32 cellular contexts compared by ENCODE assay signal in genomic region chr19:5386841-5387240, GRCh38. TPM values are rescaled to one million over a fixed set of nuclear protein-coding genes. Genes with fewer than 3 reads are reported as not detected.
DNase-seq lines count a peak whose midpoint lies in the region; ATAC-seq, FAIRE-seq and TF ChIP-seq lines count a peak whose summit lies in the region.
"Had no signal": no experiment of that assay in that cellular context is flagged by ENCODE, and none has a peak within 500 bp of the region (broad histone marks: within the 10 kb centered on the region; RNA-seq: fewer than 3 reads in every experiment).

No MANE protein-coding gene starts in this region.

- in situ Hi-C loops in HepG2 (cut with HindIII; ENCODE audit: extremely low pct_ligation_motif_present, low pct_unique_long_range_greater_than_20kb) = no loop called here
- in situ Hi-C loops in K562 (cut with MboI) = no loop called here

- H3K27ac ChIP-seq in HepG2 (ENCODE audit: extremely low read length, insufficient read depth, low read length) = no peak overlapping the region
- no peak overlapping the region for H3K27ac ChIP-seq in right lobe of liver
- no peak overlapping the region for H3K27ac ChIP-seq in K562 (ENCODE audit: extremely low read depth, low read depth, low read length)
- H3K27ac ChIP-seq: 22Rv1; A549; BLaER1; BLaER1 treated with 17β-estradiol and CSF1 and Interleukin-3, amounts not matched to agents 10 nM and 100 nM; C4-2B had no signal

- H3K9me1 ChIP-seq in K562 (ENCODE audit: control insufficient read depth, insufficient read depth, low read length) = no peaks in the 10 kb centered on the region

- H3K4me2 ChIP-seq in HepG2 (ENCODE audit: low read depth, low read length) = no peak overlapping the region
- H3K4me2 ChIP-seq in K562 (ENCODE audit: insufficient read depth, low read length) = no peak overlapping the region
- H3K4me2 ChIP-seq: A549; BLaER1; BLaER1 treated with 17β-estradiol and CSF1 and Interleukin-3, amounts not matched to agents 10 nM and 100 nM had no signal

- no peak for DNase-seq in HepG2 (ENCODE audit: low spot score)
- no peak for DNase-seq in right lobe of liver
- DNase-seq in K562 (ENCODE audit: extremely low read depth in 1 of 4, low spot score in 3 of 4) = no peak
- no peak for DNase-seq in stimulated activated naive CD4-positive, alpha-beta T cell treated with Interleukin-2 at 50 U/mL for 16 hours (lab: John Stamatoyannopoulos, UW)
- DNase-seq: 8988T; ACHN; AML-193; BE2C; C1 segment of cervical spinal cord; Caco-2; Calu3; CD4-positive, alpha-beta memory T cell; CD4-positive, alpha-beta T cell; CD4-positive, CD25-positive, alpha-beta regulatory T cell; CD8-positive, alpha-beta memory T cell; CD8-positive, alpha-beta T cell; COR-L47; DMS 273 treated with DMSO at 0.1 percent for 48 hours; DMS153; DMS53; DMS79; DMS79 treated with DMSO at 0.1 percent for 48 hours; DND-41; EL had no signal

- H3K27me3 ChIP-seq in HepG2 (ENCODE audit: control insufficient read depth in 1 of 2, insufficient read depth in 2 of 2, low read length in 2 of 2) (no peaks in the 10 kb centered on the region; a peak in 1 of 5 replicates), right lobe of liver (no peaks in the 10 kb centered on the region), K562 (ENCODE audit: control insufficient read depth in 2 of 2, insufficient read depth in 2 of 2, low read length in 2 of 2) (peaks cover 4 to 7% of the 10 kb centered on the region in 2 experiments; a peak in 1 of 5 replicates)
- H3K27me3 ChIP-seq: BE2C; BLaER1; BLaER1 treated with 17β-estradiol and CSF1 and Interleukin-3, amounts not matched to agents 10 nM and 100 nM had no signal

- TF ChIP-seq POLR2A in HepG2 (IDR thresholded peaks at IDR 0.05; ENCODE audit: insufficient read depth in 1 of 2, low read depth in 2 of 2, low read length in 2 of 2) = no peak
- TF ChIP-seq POLR2A in right lobe of liver (IDR thresholded peaks at IDR 0.05) = no peak
- TF ChIP-seq POLR2A in K562 (conservative IDR thresholded peaks at IDR 0.05) = no peak

- H3K9me3 ChIP-seq in HepG2 (ENCODE audit: low read length) (peaks cover 9% of the 10 kb centered on the region), right lobe of liver (no peaks in the 10 kb centered on the region), K562 (replicated peaks; ENCODE audit: control insufficient read depth, insufficient read depth, low read depth, low read length) (peaks cover 2% of the 10 kb centered on the region; the same call in 1 of the 2 replicates)

- H3K4me3 ChIP-seq in HepG2 (replicated peaks in 1 of 3; ENCODE audit: insufficient read depth in 1 of 3, low read depth in 2 of 3, low read length in 3 of 3) = no peak overlapping the region
- no peak overlapping the region for H3K4me3 ChIP-seq in right lobe of liver
- no peak overlapping the region for H3K4me3 ChIP-seq in K562
- H3K4me3 ChIP-seq: A549; BLaER1; BLaER1 treated with 17β-estradiol and CSF1 and Interleukin-3, amounts not matched to agents 10 nM and 100 nM had no signal

- H3K9ac ChIP-seq in HepG2 (ENCODE audit: insufficient read depth, low read depth, low read length) (no peak overlapping the region), K562 (ENCODE audit: insufficient read depth in 1 of 2, low read depth in 2 of 2, low read length in 2 of 2) (no peak overlapping the region)
- H3K9ac ChIP-seq: BLaER1; BLaER1 treated with 17β-estradiol and CSF1 and Interleukin-3, amounts not matched to agents 10 nM and 100 nM had no signal

- TF ChIP-seq EP300 in HepG2 (IDR thresholded peaks at IDR 0.05; ENCODE audit: low read depth in 2 of 2, low read length in 2 of 2) (no peak), HepG2 (CRISPR knock-in tag; IDR thresholded peaks at IDR 0.05; ENCODE audit: borderline replicate concordance) (no peak), K562 (IDR thresholded peaks at IDR 0.05; ENCODE audit: low read length) (no peak)

- FAIRE-seq in HepG2 (lab: Jason Lieb, UNC) = no peak
- FAIRE-seq in K562 (lab: Jason Lieb, UNC) = no peak
- FAIRE-seq: A204.1, A549, D721Med had no signal

- POLR2A ChIA-PET in HepG2 (lab: Yijun Ruan, JAX) = no interaction called here
- POLR2A ChIA-PET in K562 (lab: Yijun Ruan, JAX) = no interaction called here

- no peak for TF ChIP-seq RAD21 in HepG2 (CRISPR knock-in tag; IDR thresholded peaks at IDR 0.05)
- no peak for TF ChIP-seq RAD21 in K562 (CRISPR knock-in tag; conservative IDR thresholded peaks at IDR 0.05 in 1 of 2, IDR thresholded peaks at IDR 0.05 in 1 of 2)

- H3K4me1 ChIP-seq in HepG2 (ENCODE audit: insufficient read depth, low read length) = no peaks in the 10 kb centered on the region
- H3K4me1 ChIP-seq in right lobe of liver = no peaks in the 10 kb centered on the region
- H3K4me1 ChIP-seq in K562 (replicated peaks in 1 of 2; ENCODE audit: control insufficient read depth in 2 of 2, insufficient read depth in 2 of 2, low read length in 2 of 2) = no peaks in the 10 kb centered on the region; a peak in 1 of 5 replicates
- H3K4me1 ChIP-seq: A549, BE2C, BLaER1, Caco-2 had no signal

- 65% methylated on average over 16 of the region's 16 CpGs for WGBS in HepG2 (ENCODE audit: low lambda C conversion rate)
- 71% methylated on average over 8 of the region's 16 CpGs for WGBS in right lobe of liver (ENCODE audit: insufficient coverage, low coverage, low lambda C conversion rate, missing lambda C conversion rate)
- 6% methylated on average over 16 of the region's 16 CpGs for WGBS in K562 (ENCODE audit: insufficient coverage, low coverage, missing lambda C conversion rate)

- no peaks in the 10 kb centered on the region for H4K20me1 ChIP-seq in HepG2 (ENCODE audit: insufficient read depth, low read length)
- H4K20me1 ChIP-seq in K562 (replicated peaks; ENCODE audit: control insufficient read depth, insufficient read depth, low read length) = no peaks in the 10 kb centered on the region
- H4K20me1 ChIP-seq: BLaER1; BLaER1 treated with 17β-estradiol and CSF1 and Interleukin-3, amounts not matched to agents 10 nM and 100 nM had no signal

- ATAC-seq in HepG2 = no peak
- no peak for ATAC-seq in right lobe of liver
- no peak for ATAC-seq in K562
- ATAC-seq: A549; CD8-positive, alpha-beta T cell had no signal

- BruUV-seq in HepG2 (replicated peaks; lab: Mats Ljungman, UMichigan) (no TSS peak), K562 (replicated peaks; lab: Mats Ljungman, UMichigan) (no TSS peak)

- no peaks in the 10 kb centered on the region for H3K79me2 ChIP-seq in HepG2 (ENCODE audit: insufficient read depth, low read length)
- H3K79me2 ChIP-seq in K562 (ENCODE audit: control insufficient read depth, insufficient read depth, low read length) = no peaks in the 10 kb centered on the region

- H3K36me3 ChIP-seq in HepG2 (replicated peaks in 1 of 2; ENCODE audit: control insufficient read depth in 1 of 2, insufficient read depth in 2 of 2, low read length in 2 of 2) (no peaks in the 10 kb centered on the region), right lobe of liver (no peaks in the 10 kb centered on the region), K562 (ENCODE audit: control insufficient read depth, insufficient read depth, low read length) (no peaks in the 10 kb centered on the region)
- H3K36me3 ChIP-seq: BE2C; BLaER1; BLaER1 treated with 17β-estradiol and CSF1 and Interleukin-3, amounts not matched to agents 10 nM and 100 nM had no signal

- intact Hi-C loops in HepG2 (cut with micrococcal nuclease; ENCODE audit: unreplicated experiment) = no loop called here
- intact Hi-C loops in right lobe of liver (cut with DNase I) = no loop called here
- intact Hi-C loops in K562 (cut with micrococcal nuclease) = no loop called here

- CTCF ChIA-PET in HepG2 (lab: Yijun Ruan, JAX; ENCODE audit: low intra/inter-chr PET ratio, low total read pairs) = no interaction called here
- CTCF ChIA-PET in K562 (lab: Yijun Ruan, JAX; ENCODE audit: low intra/inter-chr PET ratio) = interaction anchor here (0.6 kb wide), 1 partner anchor 631 kb away, joined by 3 read pairs; no protein-coding TSS in a partner anchor

- TF ChIP-seq CTCF in HepG2 (CRISPR knock-in tag; IDR thresholded peaks at IDR 0.05) (no peak), right lobe of liver (IDR thresholded peaks at IDR 0.05) (no peak), K562 (IDR thresholded peaks at IDR 0.05 in 2 of 3, conservative IDR thresholded peaks at IDR 0.05 in 1 of 3; ENCODE audit: insufficient read depth in 2 of 3, low read depth in 1 of 3, low read length in 3 of 3) (no peak)

- H2AFZ ChIP-seq in HepG2 (ENCODE audit: low read length) (no peak overlapping the region), K562 (ENCODE audit: low read depth, low read length) (no peak overlapping the region)

RNA-seq across cellular contexts. Expression of gene PTPRS, which starts 46.2 kb away (rescaled TPM):
- 21.3 and 32.7 TPM in 2 replicates for total RNA-seq in HepG2 (2016; rRNA removed; fragmentation: Illumina TruSeq; extraction: Trizol)
- total RNA-seq in HepG2 (2016; cell fraction: cytosol; rRNA removed; fragmentation: Illumina TruSeq; extraction: Trizol; ENCODE audit: low read depth) = 8.8 and 10.2 TPM in 2 replicates
- 17.7 and 32.1 TPM in 2 replicates for total RNA-seq in HepG2 (2016; cell fraction: insoluble cytoplasmic fraction; rRNA removed; fragmentation: Illumina TruSeq; extraction: Trizol)
- total RNA-seq in HepG2 (2016; cell fraction: membrane; rRNA removed; fragmentation: Illumina TruSeq; extraction: Trizol) = 21.8 and 23.0 TPM in 2 replicates
- total RNA-seq in HepG2 (2016; cell fraction: nucleus; rRNA removed; fragmentation: Illumina TruSeq; extraction: Trizol) = 57.4 and 62.6 TPM in 2 replicates
- 43.9 and 63.5 TPM in 2 replicates for polyA plus RNA-seq in HepG2 (2011; rRNA removed)
- polyA plus RNA-seq in HepG2 (2011; cell fraction: cytosol; rRNA removed) = 36.8 and 40.6 TPM in 2 replicates
- polyA plus RNA-seq in HepG2 (2011; cell fraction: nucleus; rRNA removed) = 194 and 221 TPM in 2 replicates
- 24.6 and 49.4 TPM in 2 replicates for polyA plus RNA-seq in HepG2 (2012)
- polyA plus RNA-seq in HepG2 (2016; cell fraction: cytosol; fragmentation: Illumina TruSeq; extraction: Trizol; ENCODE audit: low read depth) = 4.6 and 4.7 TPM in 2 replicates
- 8.4 and 10.5 TPM in 2 replicates for polyA plus RNA-seq in HepG2 (2016; cell fraction: insoluble cytoplasmic fraction; fragmentation: Illumina TruSeq; extraction: Trizol; ENCODE audit: low read depth)
- polyA plus RNA-seq in HepG2 (2016; cell fraction: membrane; fragmentation: Illumina TruSeq; extraction: Trizol; ENCODE audit: low read depth) = 5.1 and 5.2 TPM in 2 replicates
- 68.7 and 77.5 TPM in 2 replicates for polyA plus RNA-seq in HepG2 (2016; cell fraction: nucleus; fragmentation: Illumina TruSeq; extraction: Trizol; ENCODE audit: insufficient read depth, low read depth)
- 65.7 and 175 TPM in 2 replicates for polyA minus RNA-seq in HepG2 (2011; rRNA and poly(A)+ RNA removed; ENCODE audit: low replicate concordance)
- polyA minus RNA-seq in HepG2 (2011; cell fraction: cytosol; rRNA and poly(A)+ RNA removed) = 79.6 and 103 TPM in 2 replicates
- polyA minus RNA-seq in HepG2 (2011; cell fraction: nucleus; rRNA and poly(A)+ RNA removed) = 55.6 and 71.9 TPM in 2 replicates
- total RNA-seq in right lobe of liver = 10 to 100 TPM in 5 of 6 experiments, 1 to 10 TPM in 1; 6.1 to 39.9 (median 22.1) TPM
- 79.8 and 180 TPM in 2 replicates for total RNA-seq in K562 (2011; cell fraction: chromatin; rRNA removed; ENCODE audit: low replicate concordance)
- 97.4 and 130 TPM in 2 replicates for total RNA-seq in K562 (2011; cell fraction: nucleolus; rRNA removed)
- total RNA-seq in K562 (2011; cell fraction: nucleoplasm; rRNA removed) = 85.8 and 89.2 TPM in 2 replicates
- 26.4 and 28.0 TPM in 2 replicates for total RNA-seq in K562 (2014; rRNA removed)
- 6.1 and 6.7 TPM in 2 replicates for total RNA-seq in K562 (2014; rRNA removed; fragmentation: Illumina TruSeq; extraction: Trizol)
- 14.1 and 15.1 TPM in 2 replicates for total RNA-seq in K562 (2015; rRNA removed; fragmentation: Illumina TruSeq; extraction: Trizol)
- total RNA-seq in K562 (2021) = 45.2 and 49.4 TPM in 2 replicates
- 14.9 and 17.4 TPM in 2 replicates for polyA plus RNA-seq in K562 (2011; rRNA removed)
- 14.3 and 32.7 TPM in 2 replicates for polyA plus RNA-seq in K562 (2011; cell fraction: cytosol; rRNA removed)
- 54.1 and 106 TPM in 2 replicates for polyA plus RNA-seq in K562 (2011; cell fraction: nucleus; rRNA removed)
- 23.1 and 29.5 TPM in 2 replicates for polyA plus RNA-seq in K562 (2012)
- polyA plus RNA-seq in K562 (2014; fragmentation: Illumina TruSeq; extraction: Trizol) = 8.3 and 10.7 TPM in 2 replicates
- polyA plus RNA-seq in K562 (2014; fragmentation: Nextera tagmentation; extraction: Ambion mirVana) = 1 to 10 TPM; 1.1 to 1.2 TPM
- 26.9 and 27.4 TPM in 2 replicates for polyA plus RNA-seq in K562 (2014; rRNA removed)
- 11.5 and 28.9 TPM in 2 replicates for polyA minus RNA-seq in K562 (2011; rRNA and poly(A)+ RNA removed)
- polyA minus RNA-seq in K562 (2011; cell fraction: cytosol; rRNA and poly(A)+ RNA removed) = 41.9 and 44.2 TPM in 2 replicates
- polyA minus RNA-seq in K562 (2011; cell fraction: nucleus; rRNA and poly(A)+ RNA removed) = 27.2 and 33.5 TPM in 2 replicates
- polyA plus RNA-seq: CD14-positive monocyte had no signal

Comparison
In these comparisons a context has a peak if more than half of its experiments do, and no peak if none do; other contexts are left out.
1. Of the 241 proteins assayed by ChIP-seq in both HepG2 and K562: peak only in HepG2: none; only in K562: ADNP; in both: none; in neither: 240.